ENCODE assay signal across 17 cellular contexts in genomic region chr17:83099086-83099540, GRCh38. TPM values are rescaled to one million over a fixed set of nuclear protein-coding genes. Genes with fewer than 3 reads are reported as not detected.
DNase-seq lines count a peak whose midpoint lies in the region; ATAC-seq, FAIRE-seq and TF ChIP-seq lines count a peak whose summit lies in the region.
"Had no signal": no experiment of that assay in that cellular context is flagged by ENCODE, and none has a peak within 500 bp of the region (broad histone marks: within the 10 kb centered on the region; RNA-seq: fewer than 3 reads in every experiment).

No MANE protein-coding gene starts in this region.

- ATAC-seq in body of pancreas (no peak), HepG2 (peak; percentile 15), HG02840 (IDR thresholded peaks at IDR 0.05; ENCODE audit: low FRiP score, unreplicated experiment) (no peak), GM19328 (IDR thresholded peaks at IDR 0.05; ENCODE audit: unreplicated experiment) (no peak)
- ATAC-seq: K562 had no signal

- TF ChIP-seq EP300 in HepG2 (IDR thresholded peaks at IDR 0.05; ENCODE audit: low read depth in 2 of 2, low read length in 2 of 2) (no peak), HepG2 (CRISPR knock-in tag; IDR thresholded peaks at IDR 0.05; ENCODE audit: borderline replicate concordance) (no peak)

- intact Hi-C loops in body of pancreas (cut with DNase I) (no loop called here), HepG2 (cut with micrococcal nuclease; ENCODE audit: unreplicated experiment) (no loop called here)

- H4K20me1 ChIP-seq in HepG2 (ENCODE audit: insufficient read depth, low read length) (no peaks in the 10 kb centered on the region; the same call in 1 of the 2 replicates), smooth muscle cell (ENCODE audit: low read depth) (peaks cover 38% of the 10 kb centered on the region)

- BruUV-seq in HepG2 (replicated peaks; lab: Mats Ljungman, UMichigan) = no TSS peak

- no peaks in the 10 kb centered on the region for H3K9me3 ChIP-seq in body of pancreas
- H3K9me3 ChIP-seq in HepG2 (ENCODE audit: low read length) = no peaks in the 10 kb centered on the region
- no peaks in the 10 kb centered on the region for H3K9me3 ChIP-seq in smooth muscle cell (replicated peaks; ENCODE audit: low read depth)
- H3K9me3 ChIP-seq: breast epithelium had no signal

- CTCF ChIA-PET in HepG2 (lab: Yijun Ruan, JAX; ENCODE audit: low intra/inter-chr PET ratio, low total read pairs) = no interaction called here

- H2AFZ ChIP-seq in HepG2 (ENCODE audit: low read length) (no peak overlapping the region), smooth muscle cell (ENCODE audit: low read depth) (no peak overlapping the region)

- TF ChIP-seq CTCF in body of pancreas (IDR thresholded peaks at IDR 0.05) = no peak
- TF ChIP-seq CTCF in HepG2 (CRISPR knock-in tag; IDR thresholded peaks at IDR 0.05) = no peak
- no peak for TF ChIP-seq CTCF in smooth muscle cell (IDR thresholded peaks at IDR 0.05; ENCODE audit: borderline replicate concordance, insufficient read depth, poor library complexity, severe bottlenecking)

- no peak for TF ChIP-seq RAD21 in HepG2 (CRISPR knock-in tag; IDR thresholded peaks at IDR 0.05)

- H3K4me1 ChIP-seq in body of pancreas (peaks cover 59% of the 10 kb centered on the region), HepG2 (ENCODE audit: insufficient read depth, low read length) (peaks cover 23% of the 10 kb centered on the region), smooth muscle cell (ENCODE audit: low read depth) (peaks cover 18% of the 10 kb centered on the region)

- DNase-seq in H7 (peak; percentile 83), body of pancreas (no peak), HepG2 (ENCODE audit: low spot score) (no peak), smooth muscle cell (lab: John Stamatoyannopoulos, UW; ENCODE audit: unreplicated experiment) (no peak), COLO668 (lab: John Stamatoyannopoulos, UW; ENCODE audit: unreplicated experiment) (no peak)
- DNase-seq in stimulated activated CD8-positive, alpha-beta memory T cell treated with anti-CD3 and anti-CD28 coated beads, Interleukin-4, amount 100 ng/mL, for 48 hours = no peak
- DNase-seq: activated CD4-positive, CD25-positive, alpha-beta regulatory T cell treated with anti-CD3 and anti-CD28 coated beads, Interleukin-2, amount 50 U/mL, for 72 hours; activated CD8-positive, alpha-beta memory T cell treated with anti-CD3 and anti-CD28 coated beads, Interleukin-2, amount 50 U/mL, for 4 hours; activated naive CD4-positive, alpha-beta T cell treated with anti-CD3 and anti-CD28 coated beads for 36 hours; HCEC 1CT; NCI-H1105; stimulated activated CD4-positive, alpha-beta T cell treated with anti-CD3 and anti-CD28 coated beads, Interleukin-4, amount 100 ng/mL, for 4 hours; stimulated activated naive B cell treated with anti-CD40 and anti-IgM and Interleukin-4, amounts not matched to agents 10 μg/mL and 1 μg/mL and 100 μg/mL, for 72 hours had no signal

- POLR2A ChIA-PET in HepG2 (lab: Yijun Ruan, JAX) = no interaction called here

- H3K27ac ChIP-seq in body of pancreas = peak overlapping the region in 3 of 4 donors; percentile 67 to 84 (median 74)
- no peak overlapping the region for H3K27ac ChIP-seq in HepG2 (ENCODE audit: extremely low read length, insufficient read depth, low read length)
- no peak overlapping the region for H3K27ac ChIP-seq in smooth muscle cell (ENCODE audit: low read depth)

- H3F3A ChIP-seq in smooth muscle cell (ENCODE audit: low read depth) = no peaks in the 10 kb centered on the region

- WGBS in body of pancreas, 2 donors = 47% methylated on average over 10 of the region's 12 CpGs; no CpG with 5 or more reads in 1 of the 2 donors
- 16% methylated on average over 4 of the region's 12 CpGs for WGBS in HepG2 (ENCODE audit: low lambda C conversion rate)
- 87% methylated on average over 10 of the region's 12 CpGs for WGBS in smooth muscle cell (ENCODE audit: low lambda C conversion rate)

- H3K4me3 ChIP-seq in H7 (ENCODE audit: insufficient read depth, low read depth, low read length) (no peak overlapping the region), body of pancreas (no peak overlapping the region), HepG2 (replicated peaks in 1 of 3; ENCODE audit: insufficient read depth in 1 of 3, low read depth in 2 of 3, low read length in 3 of 3) (no peak overlapping the region), smooth muscle cell (no peak overlapping the region)
- H3K4me3 ChIP-seq: K562 had no signal

- no peak for FAIRE-seq in HepG2 (lab: Jason Lieb, UNC)
- FAIRE-seq: K562 had no signal

- TF ChIP-seq POLR2A in body of pancreas (IDR thresholded peaks at IDR 0.05) = no peak
- no peak for TF ChIP-seq POLR2A in HepG2 (IDR thresholded peaks at IDR 0.05; ENCODE audit: insufficient read depth in 1 of 2, low read depth in 2 of 2, low read length in 2 of 2)

- no peaks in the 10 kb centered on the region for H3K79me2 ChIP-seq in HepG2 (ENCODE audit: insufficient read depth, low read length)
- no peaks in the 10 kb centered on the region for H3K79me2 ChIP-seq in smooth muscle cell (ENCODE audit: low read depth)

- in situ Hi-C loops in HepG2 (cut with HindIII; ENCODE audit: extremely low pct_ligation_motif_present, low pct_unique_long_range_greater_than_20kb) = no loop called here

- H3K4me2 ChIP-seq in HepG2 (ENCODE audit: low read depth, low read length) (peak overlapping the region; percentile 29; the same call in 1 of the 2 replicates), smooth muscle cell (peak overlapping the region; percentile 76)

- no peaks in the 10 kb centered on the region for H3K27me3 ChIP-seq in H7 (ENCODE audit: control insufficient read depth, insufficient read depth, low read length)
- no peaks in the 10 kb centered on the region for H3K27me3 ChIP-seq in body of pancreas
- peaks cover 20 to 55% of the 10 kb centered on the region in 2 experiments for H3K27me3 ChIP-seq in HepG2 (ENCODE audit: control insufficient read depth in 1 of 2, insufficient read depth in 2 of 2, low read length in 2 of 2)
- no peaks in the 10 kb centered on the region for H3K27me3 ChIP-seq in smooth muscle cell (ENCODE audit: low read depth)
- H3K27me3 ChIP-seq: breast epithelium had no signal

- no peak overlapping the region for H3K9ac ChIP-seq in HepG2 (ENCODE audit: insufficient read depth, low read depth, low read length)
- no peak overlapping the region for H3K9ac ChIP-seq in smooth muscle cell (ENCODE audit: low read depth)

- H3K36me3 ChIP-seq in H7 (replicated peaks; ENCODE audit: control insufficient read depth, insufficient read depth, low read length) (peaks cover 5% of the 10 kb centered on the region; the same call in 1 of the 2 replicates), body of pancreas (replicated peaks in 1 of 2; ENCODE audit: insufficient read depth in 1 of 2, low read depth in 2 of 2) (peaks cover 0 to 11% of the 10 kb centered on the region in 2 donors), HepG2 (replicated peaks in 1 of 2; ENCODE audit: control insufficient read depth in 1 of 2, insufficient read depth in 2 of 2, low read length in 2 of 2) (no peaks in the 10 kb centered on the region), smooth muscle cell (ENCODE audit: low read depth) (no peaks in the 10 kb centered on the region)

TF ChIP-seq in HepG2, 621 proteins besides CTCF, POLR2A, EP300 and RAD21:
- TF ChIP-seq ZNF776 (CRISPR knock-in tag; IDR thresholded peaks at IDR 0.05) (no peak), EZH2 (conservative IDR thresholded peaks at IDR 0.05; ENCODE audit: low read depth, low read length) (0 out of 2 replicates have a peak, but pooled peaks have one; percentile 8), BRD4 (CRISPR knock-in tag; IDR thresholded peaks at IDR 0.05) (no peak), MTF2 (CRISPR knock-in tag; IDR thresholded peaks at IDR 0.05; ENCODE audit: borderline replicate concordance) (no peak; the same call in 1 of the 2 replicates), HNRNPLL (IDR thresholded peaks at IDR 0.05; ENCODE audit: low read depth, low read length, poor library complexity, severe bottlenecking) (peak; percentile 24), ZNF891 (CRISPR knock-in tag; IDR thresholded peaks at IDR 0.05) (no peak)
TF ChIP-seq in HepG2: peak in this region for 2.

RNA-seq across cellular contexts. Expression of gene METRNL, which starts 19.7 kb away (rescaled TPM):
- total RNA-seq in H7 (2014; rRNA removed; shearing (Covaris generic)) = 26.6 and 32.0 TPM in 2 replicates
- total RNA-seq in body of pancreas = 10 to 100 TPM; 21.3 to 26.4 TPM
- 0.66 and 1.2 TPM in 2 replicates for total RNA-seq in HepG2 (2016; rRNA removed; fragmentation: Illumina TruSeq; extraction: Trizol)
- 0.81 and 1.1 TPM in 2 replicates for total RNA-seq in HepG2 (2016; cell fraction: cytosol; rRNA removed; fragmentation: Illumina TruSeq; extraction: Trizol; ENCODE audit: low read depth)
- total RNA-seq in HepG2 (2016; cell fraction: insoluble cytoplasmic fraction; rRNA removed; fragmentation: Illumina TruSeq; extraction: Trizol) = 0.56 and 1.0 TPM in 2 replicates
- 1.7 and 2.2 TPM in 2 replicates for total RNA-seq in HepG2 (2016; cell fraction: membrane; rRNA removed; fragmentation: Illumina TruSeq; extraction: Trizol)
- 0.31 TPM in 1 of 2 replicates, not detected in the other for total RNA-seq in HepG2 (2016; cell fraction: nucleus; rRNA removed; fragmentation: Illumina TruSeq; extraction: Trizol)
- polyA plus RNA-seq in HepG2 (2011; rRNA removed) = 0.84 and 1.4 TPM in 2 replicates
- polyA plus RNA-seq in HepG2 (2011; cell fraction: cytosol; rRNA removed) = 2.1 and 2.5 TPM in 2 replicates
- 1.2 and 1.8 TPM in 2 replicates for polyA plus RNA-seq in HepG2 (2011; cell fraction: nucleus; rRNA removed)
- 0.23 and 0.79 TPM in 2 replicates for polyA plus RNA-seq in HepG2 (2012)
- polyA plus RNA-seq in HepG2 (2016; cell fraction: cytosol; fragmentation: Illumina TruSeq; extraction: Trizol; ENCODE audit: low read depth) = 1.1 and 1.2 TPM in 2 replicates
- polyA plus RNA-seq in HepG2 (2016; cell fraction: insoluble cytoplasmic fraction; fragmentation: Illumina TruSeq; extraction: Trizol; ENCODE audit: low read depth) = 0.69 and 0.92 TPM in 2 replicates
- polyA plus RNA-seq in HepG2 (2016; cell fraction: membrane; fragmentation: Illumina TruSeq; extraction: Trizol; ENCODE audit: low read depth) = 2.1 TPM in 2 replicates
- polyA plus RNA-seq in HepG2 (2016; cell fraction: nucleus; fragmentation: Illumina TruSeq; extraction: Trizol; ENCODE audit: insufficient read depth, low read depth) = 1.2 and 1.3 TPM in 2 replicates
- polyA minus RNA-seq in HepG2 (2011; rRNA and poly(A)+ RNA removed; ENCODE audit: low replicate concordance) = 2.5 and 12.3 TPM in 2 replicates
- polyA minus RNA-seq in HepG2 (2011; cell fraction: cytosol; rRNA and poly(A)+ RNA removed) = 2.9 and 4.6 TPM in 2 replicates
- 0.87 and 1.4 TPM in 2 replicates for polyA minus RNA-seq in HepG2 (2011; cell fraction: nucleus; rRNA and poly(A)+ RNA removed)
- 48.3 and 55.6 TPM in 2 replicates for total RNA-seq in smooth muscle cell
- polyA plus RNA-seq in smooth muscle cell = 98.1 and 101 TPM in 2 replicates

Comparison
In these comparisons a context has a peak if more than half of its experiments do, and no peak if none do; other contexts are left out.
1. H3K27ac ChIP-seq: peak in body of pancreas (3 of 4); none in HepG2 (single experiment) and smooth muscle cell (single experiment).